Comparison of ENCODE assay signal across 3 cellular contexts in the genomic region with DNA sequence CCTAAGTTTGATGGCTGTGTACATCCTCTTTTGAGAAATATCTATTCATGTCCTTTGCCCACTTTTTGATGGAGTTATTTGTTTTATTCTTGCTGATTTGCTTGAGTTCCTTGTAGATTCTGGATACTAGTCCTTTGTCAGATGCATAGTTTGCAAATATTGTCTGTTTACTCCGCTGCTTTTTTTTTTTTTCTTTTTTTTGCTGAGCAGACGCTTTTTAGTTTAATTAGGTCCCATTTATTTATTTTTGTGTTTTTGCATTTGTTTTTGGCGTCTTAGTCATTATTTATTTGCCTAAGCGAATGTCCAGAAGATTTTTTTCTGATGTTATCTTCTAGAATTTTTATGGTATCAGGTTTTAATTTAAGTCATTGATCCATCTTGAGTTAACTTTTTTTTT.
TF ChIP-seq lines count a peak whose summit lies in the region.

No MANE protein-coding gene starts in this region.

TF ChIP-seq in HepG2, 621 proteins besides CTCF, POLR2A, EP300 and RAD21 (continues in another document):
- TF ChIP-seq, protein P1, sequence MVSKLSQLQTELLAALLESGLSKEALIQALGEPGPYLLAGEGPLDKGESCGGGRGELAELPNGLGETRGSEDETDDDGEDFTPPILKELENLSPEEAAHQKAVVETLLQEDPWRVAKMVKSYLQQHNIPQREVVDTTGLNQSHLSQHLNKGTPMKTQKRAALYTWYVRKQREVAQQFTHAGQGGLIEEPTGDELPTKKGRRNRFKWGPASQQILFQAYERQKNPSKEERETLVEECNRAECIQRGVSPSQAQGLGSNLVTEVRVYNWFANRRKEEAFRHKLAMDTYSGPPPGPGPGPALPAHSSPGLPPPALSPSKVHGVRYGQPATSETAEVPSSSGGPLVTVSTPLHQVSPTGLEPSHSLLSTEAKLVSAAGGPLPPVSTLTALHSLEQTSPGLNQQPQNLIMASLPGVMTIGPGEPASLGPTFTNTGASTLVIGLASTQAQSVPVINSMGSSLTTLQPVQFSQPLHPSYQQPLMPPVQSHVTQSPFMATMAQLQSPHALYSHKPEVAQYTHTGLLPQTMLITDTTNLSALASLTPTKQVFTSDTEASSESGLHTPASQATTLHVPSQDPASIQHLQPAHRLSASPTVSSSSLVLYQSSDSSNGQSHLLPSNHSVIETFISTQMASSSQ (IDR thresholded peaks at IDR 0.05; ENCODE audit: low read depth) = no peak
- TF ChIP-seq, protein P1 (CRISPR knock-in tag; IDR thresholded peaks at IDR 0.05; ENCODE audit: borderline replicate concordance) = no peak
- TF ChIP-seq ZNF878 (CRISPR knock-in tag; IDR thresholded peaks at IDR 0.05) (no peak), MAFF (IDR thresholded peaks at IDR 0.05; ENCODE audit: low read depth, low read length) (peak; percentile 71), AGO1 (IDR thresholded peaks at IDR 0.05; ENCODE audit: low read depth, low read length, poor library complexity, severe bottlenecking) (no peak), ZNF883 (CRISPR knock-in tag; IDR thresholded peaks at IDR 0.05; ENCODE audit: not compliant biosample characterization) (no peak), SRSF9 (IDR thresholded peaks at IDR 0.05; ENCODE audit: borderline replicate concordance, insufficient read depth, low read depth, low read length, poor library complexity, severe bottlenecking) (no peak), ZNF205 (CRISPR knock-in tag; IDR thresholded peaks at IDR 0.05) (no peak), ZNF383 (CRISPR knock-in tag; IDR thresholded peaks at IDR 0.05; ENCODE audit: borderline replicate concordance) (no peak)
- TF ChIP-seq, protein P2, sequence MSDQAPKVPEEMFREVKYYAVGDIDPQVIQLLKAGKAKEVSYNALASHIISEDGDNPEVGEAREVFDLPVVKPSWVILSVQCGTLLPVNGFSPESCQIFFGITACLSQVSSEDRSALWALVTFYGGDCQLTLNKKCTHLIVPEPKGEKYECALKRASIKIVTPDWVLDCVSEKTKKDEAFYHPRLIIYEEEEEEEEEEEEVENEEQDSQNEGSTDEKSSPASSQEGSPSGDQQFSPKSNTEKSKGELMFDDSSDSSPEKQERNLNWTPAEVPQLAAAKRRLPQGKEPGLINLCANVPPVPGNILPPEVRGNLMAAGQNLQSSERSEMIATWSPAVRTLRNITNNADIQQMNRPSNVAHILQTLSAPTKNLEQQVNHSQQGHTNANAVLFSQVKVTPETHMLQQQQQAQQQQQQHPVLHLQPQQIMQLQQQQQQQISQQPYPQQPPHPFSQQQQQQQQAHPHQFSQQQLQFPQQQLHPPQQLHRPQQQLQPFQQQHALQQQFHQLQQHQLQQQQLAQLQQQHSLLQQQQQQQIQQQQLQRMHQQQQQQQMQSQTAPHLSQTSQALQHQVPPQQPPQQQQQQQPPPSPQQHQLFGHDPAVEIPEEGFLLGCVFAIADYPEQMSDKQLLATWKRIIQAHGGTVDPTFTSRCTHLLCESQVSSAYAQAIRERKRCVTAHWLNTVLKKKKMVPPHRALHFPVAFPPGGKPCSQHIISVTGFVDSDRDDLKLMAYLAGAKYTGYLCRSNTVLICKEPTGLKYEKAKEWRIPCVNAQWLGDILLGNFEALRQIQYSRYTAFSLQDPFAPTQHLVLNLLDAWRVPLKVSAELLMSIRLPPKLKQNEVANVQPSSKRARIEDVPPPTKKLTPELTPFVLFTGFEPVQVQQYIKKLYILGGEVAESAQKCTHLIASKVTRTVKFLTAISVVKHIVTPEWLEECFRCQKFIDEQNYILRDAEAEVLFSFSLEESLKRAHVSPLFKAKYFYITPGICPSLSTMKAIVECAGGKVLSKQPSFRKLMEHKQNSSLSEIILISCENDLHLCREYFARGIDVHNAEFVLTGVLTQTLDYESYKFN (CRISPR knock-in tag; conservative IDR thresholded peaks at IDR 0.05) = no peak

TF ChIP-seq in IMR-90, 13 proteins besides CTCF, POLR2A, EP300 and RAD21:
- TF ChIP-seq, protein P3, sequence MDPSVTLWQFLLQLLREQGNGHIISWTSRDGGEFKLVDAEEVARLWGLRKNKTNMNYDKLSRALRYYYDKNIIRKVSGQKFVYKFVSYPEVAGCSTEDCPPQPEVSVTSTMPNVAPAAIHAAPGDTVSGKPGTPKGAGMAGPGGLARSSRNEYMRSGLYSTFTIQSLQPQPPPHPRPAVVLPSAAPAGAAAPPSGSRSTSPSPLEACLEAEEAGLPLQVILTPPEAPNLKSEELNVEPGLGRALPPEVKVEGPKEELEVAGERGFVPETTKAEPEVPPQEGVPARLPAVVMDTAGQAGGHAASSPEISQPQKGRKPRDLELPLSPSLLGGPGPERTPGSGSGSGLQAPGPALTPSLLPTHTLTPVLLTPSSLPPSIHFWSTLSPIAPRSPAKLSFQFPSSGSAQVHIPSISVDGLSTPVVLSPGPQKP (IDR thresholded peaks at IDR 0.05; ENCODE audit: borderline replicate concordance, low read depth, low read length) = no peak
- peak; percentile 94 for TF ChIP-seq MAFK (IDR thresholded peaks at IDR 0.05; ENCODE audit: low read depth, low read length)

TF ChIP-seq in H1, 55 proteins besides CTCF, POLR2A, EP300 and RAD21:
- TF ChIP-seq SP2 (IDR thresholded peaks at IDR 0.05; ENCODE audit: low read length) (no peak), MAFK (IDR thresholded peaks at IDR 0.05; ENCODE audit: low read depth, low read length) (peak; percentile 67; the same call in 1 of the 2 replicates)
